Comparison of ENCODE assay signal across 17 cellular contexts in genomic region chr13:107870400-107870799, GRCh38.
DNase-seq lines count a peak whose midpoint lies in the region; ATAC-seq and TF ChIP-seq lines count a peak whose summit lies in the region.
"Had no signal": no experiment of that assay in that cellular context is flagged by ENCODE, and none has a peak within 500 bp of the region (broad histone marks: within the 10 kb centered on the region; RNA-seq: fewer than 3 reads in every experiment).

No MANE protein-coding gene starts in this region.

- H3K27me3 ChIP-seq in IMR-90 (ENCODE audit: control insufficient read depth, insufficient read depth, low read length), result no peaks in the 10 kb centered on the region
- H3K27me3 ChIP-seq: BLaER1 had no signal

- H3K4me2 ChIP-seq in IMR-90 (ENCODE audit: low read depth, low read length), result no peak overlapping the region
- H3K4me2 ChIP-seq: BLaER1 had no signal

- no peak overlapping the region for H3K56ac ChIP-seq in IMR-90 (ENCODE audit: extremely low read depth, insufficient read depth, low read length)

- no peak overlapping the region for H3K9ac ChIP-seq in IMR-90 (ENCODE audit: low read depth, low read length)
- H3K9ac ChIP-seq: BLaER1 had no signal

- BruUV-seq in IMR-90 (replicated peaks; lab: Mats Ljungman, UMichigan), result no TSS peak

- H3K4me3 Mint-ChIP-seq in stimulated activated naive B cell treated with anti-CD40 and anti-IgM and Interleukin-4, amounts not matched to agents 10 μg/mL and 1 μg/mL and 100 μg/mL, for 72 hours, result no peak overlapping the region
- H3K4me3 Mint-ChIP-seq: CD4-positive, CD25-positive, alpha-beta regulatory T cell; CD8-positive, alpha-beta T cell had no signal

- H4K8ac ChIP-seq in IMR-90 (ENCODE audit: low read depth in 2 of 2, low read length in 2 of 2), result no peak overlapping the region

- no peaks in the 10 kb centered on the region; the same call in 1 of the 2 replicates for H3K9me1 ChIP-seq in IMR-90 (ENCODE audit: insufficient read depth, low read length)

- H3K4me1 Mint-ChIP-seq in stimulated activated naive B cell treated with anti-CD40 and anti-IgM and Interleukin-4, amounts not matched to agents 10 μg/mL and 1 μg/mL and 100 μg/mL, for 72 hours, result peaks cover 10 to 18% of the 10 kb centered on the region in 2 donors

- H3K14ac ChIP-seq in IMR-90 (replicated peaks; ENCODE audit: low read depth, low read length), result no peak overlapping the region

- H2AK9ac ChIP-seq in IMR-90 (replicated peaks; ENCODE audit: low read depth, low read length, poor library complexity), result no peak overlapping the region

- H3K36me3 Mint-ChIP-seq in stimulated activated naive B cell treated with anti-CD40 and anti-IgM and Interleukin-4, amounts not matched to agents 10 μg/mL and 1 μg/mL and 100 μg/mL, for 72 hours, result no peaks in the 10 kb centered on the region
- H3K36me3 Mint-ChIP-seq: CD4-positive, CD25-positive, alpha-beta regulatory T cell; CD8-positive, alpha-beta T cell had no signal

- ATAC-seq in IMR-90 (ENCODE audit: low read depth), result no peak
- ATAC-seq in stimulated activated naive B cell treated with anti-CD40 and anti-IgM and Interleukin-4, amounts not matched to agents 10 μg/mL and 1 μg/mL and 100 μg/mL, for 72 hours (replicated peaks), result no peak
- ATAC-seq in HG03025 (IDR thresholded peaks at IDR 0.05; ENCODE audit: low FRiP score, unreplicated experiment), result no peak
- ATAC-seq: CD8-positive, alpha-beta T cell; GM12878 had no signal

- no peak overlapping the region for H2AK5ac ChIP-seq in IMR-90 (ENCODE audit: low read depth, low read length)

- H2BK120ac ChIP-seq in IMR-90 (ENCODE audit: low read depth, low read length), result no peak overlapping the region

- TF ChIP-seq POLR2A in IMR-90 (IDR thresholded peaks at IDR 0.05; ENCODE audit: low read depth, low read length), result no peak

- H3K4ac ChIP-seq in IMR-90 (ENCODE audit: low read depth, low read length), result no peak overlapping the region

- TF ChIP-seq RAD21 in IMR-90 (IDR thresholded peaks at IDR 0.05; ENCODE audit: low read length), result no peak

- no peak overlapping the region for H3K4me3 ChIP-seq in IMR-90 (ENCODE audit: insufficient read depth, low read depth, low read length)
- H3K4me3 ChIP-seq in WI38 (ENCODE audit: low read depth, low read length), result peak overlapping the region; percentile 88
- H3K4me3 ChIP-seq: BLaER1, GM12878 had no signal

- POLR2A ChIA-PET in IMR-90 (lab: Charles Lee; ENCODE audit: unreplicated experiment), result no interaction called here

- 80% methylated on average over 1 of the region's 4 CpGs; no CpG with 5 or more reads in 1 of the 2 experiments for WGBS in IMR-90 (ENCODE audit: extremely low coverage in 2 of 2, insufficient read length in 1 of 2), 2 experiments

- H3K79me1 ChIP-seq in IMR-90 (ENCODE audit: low read depth in 1 of 2, low read length in 2 of 2), result peaks cover 3 to 25% of the 10 kb centered on the region in 2 experiments; a peak in 2 of 4 replicates

- H3K27me3 Mint-ChIP-seq in stimulated activated naive B cell treated with anti-CD40 and anti-IgM and Interleukin-4, amounts not matched to agents 10 μg/mL and 1 μg/mL and 100 μg/mL, for 72 hours, result peaks cover 28 to 44% of the 10 kb centered on the region in 2 donors

- TF ChIP-seq CTCF in IMR-90 (conservative IDR thresholded peaks at IDR 0.05; ENCODE audit: low read depth, low read length) (no peak), WI38 (IDR thresholded peaks at IDR 0.05; ENCODE audit: low read depth, low read length) (no peak)

- H3K9me3 ChIP-seq in IMR-90 (ENCODE audit: control insufficient read depth, insufficient read depth, low read length), result no peaks in the 10 kb centered on the region
- H3K9me3 ChIP-seq: Caco-2 had no signal

- no peak overlapping the region for H2BK20ac ChIP-seq in IMR-90 (ENCODE audit: low read depth, low read length)

- DNase-seq in IMR-90, result no peak
- peak; percentile 16 for DNase-seq in putamen (ENCODE audit: low spot score)
- no peak for DNase-seq in stimulated activated naive B cell treated with anti-CD40 and anti-IgM and Interleukin-4, amounts not matched to agents 10 μg/mL and 1 μg/mL and 100 μg/mL, for 72 hours
- no peak for DNase-seq in Kasumi-1 (lab: John Stamatoyannopoulos, UW)
- DNase-seq: Caco-2; CD4-positive, CD25-positive, alpha-beta regulatory T cell; CD8-positive, alpha-beta T cell; DMS153; DND-41; GOT3; H7; HCEC 1CT had no signal

- H3K36me3 ChIP-seq in IMR-90 (ENCODE audit: control insufficient read depth, insufficient read depth, low read length), result no peaks in the 10 kb centered on the region
- H3K36me3 ChIP-seq: BLaER1 had no signal

- no peak overlapping the region for H3K27ac ChIP-seq in IMR-90 (ENCODE audit: insufficient read depth, low read length)
- H3K27ac ChIP-seq: BLaER1, C4-2B had no signal

- H3K9me3 Mint-ChIP-seq in stimulated activated naive B cell treated with anti-CD40 and anti-IgM and Interleukin-4, amounts not matched to agents 10 μg/mL and 1 μg/mL and 100 μg/mL, for 72 hours, result no peaks in the 10 kb centered on the region
- H3K9me3 Mint-ChIP-seq: CD8-positive, alpha-beta T cell had no signal

- no peak overlapping the region for H2BK15ac ChIP-seq in IMR-90 (ENCODE audit: low read depth, low read length)

- peaks cover 4% of the 10 kb centered on the region for H4K20me1 ChIP-seq in IMR-90 (ENCODE audit: insufficient read depth, low read length)
- H4K20me1 ChIP-seq: BLaER1 had no signal

- intact Hi-C loops in IMR-90 (cut with micrococcal nuclease), result no loop called here

- H3K27ac Mint-ChIP-seq in stimulated activated naive B cell treated with anti-CD40 and anti-IgM and Interleukin-4, amounts not matched to agents 10 μg/mL and 1 μg/mL and 100 μg/mL, for 72 hours, result no peak overlapping the region
- H3K27ac Mint-ChIP-seq: CD4-positive, CD25-positive, alpha-beta regulatory T cell; CD8-positive, alpha-beta T cell had no signal

- in situ Hi-C loops in IMR-90 (cut with MboI; ENCODE audit: low sequenced_read_pairs), result no loop called here

- dilution Hi-C loops in IMR-90 (cut with HindIII; ENCODE audit: low sequenced_read_pairs, unreplicated experiment), result no loop called here

- H2BK5ac ChIP-seq in IMR-90 (ENCODE audit: low read depth, low read length, poor library complexity, severe bottlenecking), result no peak overlapping the region

- H4K91ac ChIP-seq in IMR-90 (ENCODE audit: insufficient read depth, low read depth, low read length), result no peak overlapping the region

- H4K5ac ChIP-seq in IMR-90 (ENCODE audit: low read depth, low read length), result no peak overlapping the region

- H2AFZ ChIP-seq in IMR-90 (replicated peaks; ENCODE audit: low read length, poor library complexity), result no peak overlapping the region

- H3K4me1 ChIP-seq in IMR-90 (ENCODE audit: control insufficient read depth, insufficient read depth, low read length), result peaks cover 2% of the 10 kb centered on the region
- H3K4me1 ChIP-seq: BLaER1, Caco-2 had no signal

- H3K18ac ChIP-seq in IMR-90 (ENCODE audit: low read depth, low read length), result no peak overlapping the region

- H3K23ac ChIP-seq in IMR-90 (ENCODE audit: low read depth, low read length), result 0 out of 2 replicates have a peak overlapping the region, but pooled peaks have one; percentile 45

- CTCF ChIA-PET in IMR-90 (lab: Yijun Ruan, JAX), result no interaction called here

TF ChIP-seq in IMR-90, 13 proteins besides CTCF, POLR2A, EP300 and RAD21:
- TF ChIP-seq ELK1 (IDR thresholded peaks at IDR 0.05; ENCODE audit: borderline replicate concordance, low read depth, low read length) (no peak), USF2 (IDR thresholded peaks at IDR 0.05; ENCODE audit: low read depth, low read length) (no peak), MXI1 (IDR thresholded peaks at IDR 0.05; ENCODE audit: borderline replicate concordance, low read depth, low read length) (no peak), MAFK (IDR thresholded peaks at IDR 0.05; ENCODE audit: low read depth, low read length) (no peak), NFE2L2 (IDR thresholded peaks at IDR 0.05; ENCODE audit: low read depth, low read length) (no peak), CEBPB (IDR thresholded peaks at IDR 0.05; ENCODE audit: low read depth, low read length) (no peak), RCOR1 (IDR thresholded peaks at IDR 0.05; ENCODE audit: insufficient replicate concordance, low read length) (no peak), MAZ (IDR thresholded peaks at IDR 0.05; ENCODE audit: borderline replicate concordance, low read depth, low read length) (no peak), SMC3 (IDR thresholded peaks at IDR 0.05; ENCODE audit: low read depth, low read length) (no peak), CHD1 (IDR thresholded peaks at IDR 0.05; ENCODE audit: low read depth, low read length) (no peak), BHLHE40 (IDR thresholded peaks at IDR 0.05; ENCODE audit: low read depth, low read length) (no peak), RFX5 (IDR thresholded peaks at IDR 0.05; ENCODE audit: low read depth, low read length) (no peak), FOS (IDR thresholded peaks at IDR 0.05; ENCODE audit: low read depth, low read length) (no peak)
